ENCODE assay signal across 20 cellular contexts in the genomic region with DNA sequence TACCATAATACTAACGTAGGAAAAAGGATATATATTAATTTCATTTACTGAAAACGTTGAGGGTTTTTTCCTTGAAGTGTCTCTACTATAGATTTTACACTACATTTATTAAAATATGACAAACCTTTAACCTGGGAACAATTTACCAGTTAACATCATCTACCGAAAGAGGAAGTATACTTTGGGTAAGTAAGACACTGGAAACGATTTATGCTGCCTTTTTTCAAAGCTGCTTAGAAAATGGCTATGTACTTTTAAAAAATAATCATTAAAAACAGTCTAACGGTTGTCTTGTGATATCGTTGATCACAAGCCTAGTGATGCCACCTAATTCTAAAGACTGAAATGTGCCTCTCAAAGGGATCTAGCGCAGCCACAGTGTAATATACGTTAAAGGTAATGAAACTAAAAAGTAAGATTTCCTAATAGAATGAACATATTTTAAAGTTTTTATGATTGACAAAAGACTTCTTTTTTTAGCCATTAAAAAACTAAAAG. TPM values are rescaled to one million over a fixed set of nuclear protein-coding genes. Genes with fewer than 3 reads are reported as not detected.
DNase-seq lines count a peak whose midpoint lies in the region; ATAC-seq and TF ChIP-seq lines count a peak whose summit lies in the region.
"Had no signal": no experiment of that assay in that cellular context is flagged by ENCODE, and none has a peak within 500 bp of the region (broad histone marks: within the 10 kb centered on the region; RNA-seq: fewer than 3 reads in every experiment).

No MANE protein-coding gene starts in this region.

- 89 to 90% methylated on average over 8 of the region's 8 CpGs for WGBS in GM23248 (ENCODE audit: low coverage in 1 of 2, low lambda C conversion rate in 2 of 2, missing lambda C conversion rate in 2 of 2), 2 experiments
- 70% methylated on average over 8 of the region's 8 CpGs for WGBS in hepatocyte (ENCODE audit: low lambda C conversion rate, missing lambda C conversion rate)

- peaks cover 18% of the 10 kb centered on the region for H3F3A ChIP-seq in GM23248 (ENCODE audit: insufficient read depth)

- POLR2A ChIA-PET in OCI-LY7 (lab: Charles Lee), result interaction anchor here (0.6 to 1.6 kb wide), 9 partner anchors 11 to 479 kb away, joined by 3 to 6 read pairs (median 3); no protein-coding TSS in a partner anchor

- H3K27ac ChIP-seq in ACC112 (ENCODE audit: low read depth, low read length) (peak overlapping the region; percentile 85), GM23248 (peak overlapping the region; percentile 79), OCI-LY7 (ENCODE audit: low read depth, low read length, poor library complexity, severe bottlenecking) (peak overlapping the region; percentile 61), hepatocyte (peak overlapping the region; percentile 19)
- H3K27ac ChIP-seq: C4-2B, psoas muscle, testis had no signal

- H3K4me1 ChIP-seq in ACC112 (ENCODE audit: control insufficient read depth, insufficient read depth, low read length, unreplicated experiment) (peaks cover 39% of the 10 kb centered on the region), GM23248 (ENCODE audit: insufficient read depth) (peaks cover 34% of the 10 kb centered on the region), OCI-LY7 (ENCODE audit: insufficient read depth, low read length, poor library complexity, severe bottlenecking) (peaks cover 43% of the 10 kb centered on the region), hepatocyte (ENCODE audit: insufficient read depth) (no peaks in the 10 kb centered on the region)
- H3K4me1 ChIP-seq: psoas muscle, testis had no signal

- BruUV-seq in OCI-LY7 (replicated peaks; lab: Mats Ljungman, UMichigan), result no TSS peak

- intact Hi-C loops in OCI-LY7 (cut with micrococcal nuclease; ENCODE audit: unreplicated experiment) (loop anchor here (2.0 to 5.0 kb wide), 2 partner anchors 51 to 449 kb away; a partner anchor contains a TSS), left ventricle myocardium superior (cut with micrococcal nuclease) (no loop called here)
- intact Hi-C loops in activated T-helper 1 cell treated with anti-CD3 and anti-CD28 coated beads, Interleukin-12 subunit alpha, Interleukin-12 subunit beta, Interleukin-2, Interleukin-4 antibody, amounts not matched to agents 30 ng/mL and 10 ng/mL and 1 ng/mL, durations not matched to agents 14 hours and 24 hours and 36 hours (cut with micrococcal nuclease), result no loop called here

- H2AFZ ChIP-seq in ACC112 (ENCODE audit: low read length, unreplicated experiment), result peak overlapping the region; percentile 20
- H2AFZ ChIP-seq in GM23248, result no peak overlapping the region
- H2AFZ ChIP-seq in OCI-LY7 (ENCODE audit: low read length), result peak overlapping the region; percentile 79; the same call in 1 of the 2 replicates
- H2AFZ ChIP-seq in hepatocyte, result no peak overlapping the region

- H3K9me3 Mint-ChIP-seq in activated T-helper 1 cell treated with anti-CD3 and anti-CD28 coated beads, Interleukin-12 subunit alpha, Interleukin-12 subunit beta, Interleukin-2, Interleukin-4 antibody, amounts not matched to agents 30 ng/mL and 10 ng/mL and 1 ng/mL, durations not matched to agents 14 hours and 24 hours and 36 hours, result no peaks in the 10 kb centered on the region
- H3K9me3 Mint-ChIP-seq: activated CD4-positive, alpha-beta memory T cell treated with anti-CD3 and anti-CD28 coated beads for 36 hours; activated naive CD4-positive, alpha-beta T cell treated with anti-CD3 and anti-CD28 coated beads for 36 hours; nephron had no signal

- H3K27me3 ChIP-seq in ACC112 (ENCODE audit: insufficient read depth, low read length) (no peaks in the 10 kb centered on the region), GM23248 (replicated peaks; ENCODE audit: insufficient read depth) (no peaks in the 10 kb centered on the region), hepatocyte (no peaks in the 10 kb centered on the region)
- H3K27me3 ChIP-seq: testis had no signal

- ATAC-seq in left ventricle myocardium superior, result no peak
- no peak for ATAC-seq in GM18870 (IDR thresholded peaks at IDR 0.05; ENCODE audit: unreplicated experiment)
- ATAC-seq: psoas muscle had no signal

- CTCF ChIA-PET in OCI-LY7 (lab: Charles Lee; ENCODE audit: unreplicated experiment), result no interaction called here

- H3K4me2 ChIP-seq in GM23248 (ENCODE audit: unreplicated experiment) (peak overlapping the region; percentile 93), OCI-LY7 (ENCODE audit: low read length) (peak overlapping the region; percentile 92), hepatocyte (peak overlapping the region; percentile 60)

- in situ Hi-C loops in GM23248 (cut with MboI), result loop anchor here (10.0 to 25.0 kb wide), 3 partner anchors 183 to 646 kb away; no protein-coding TSS in a partner anchor

- H3K9me3 ChIP-seq in GM23248 (ENCODE audit: low read depth) (no peaks in the 10 kb centered on the region), OCI-LY7 (ENCODE audit: low read length) (no peaks in the 10 kb centered on the region), hepatocyte (ENCODE audit: low read depth) (no peaks in the 10 kb centered on the region)
- H3K9me3 ChIP-seq: psoas muscle, testis had no signal

- H3K4me3 Mint-ChIP-seq in activated T-helper 1 cell treated with anti-CD3 and anti-CD28 coated beads, Interleukin-12 subunit alpha, Interleukin-12 subunit beta, Interleukin-2, Interleukin-4 antibody, amounts not matched to agents 30 ng/mL and 10 ng/mL and 1 ng/mL, durations not matched to agents 14 hours and 24 hours and 36 hours, result no peak overlapping the region
- H3K4me3 Mint-ChIP-seq: nephron had no signal

- no peaks in the 10 kb centered on the region for H3K36me3 ChIP-seq in ACC112 (ENCODE audit: insufficient read depth, low read length)
- no peaks in the 10 kb centered on the region for H3K36me3 ChIP-seq in GM23248 (ENCODE audit: low read depth)
- no peaks in the 10 kb centered on the region for H3K36me3 ChIP-seq in OCI-LY7 (ENCODE audit: insufficient read depth, low read length)
- no peaks in the 10 kb centered on the region for H3K36me3 ChIP-seq in hepatocyte (replicated peaks; ENCODE audit: insufficient read depth, low read depth)

- H3K36me3 Mint-ChIP-seq in activated T-helper 1 cell treated with anti-CD3 and anti-CD28 coated beads, Interleukin-12 subunit alpha, Interleukin-12 subunit beta, Interleukin-2, Interleukin-4 antibody, amounts not matched to agents 30 ng/mL and 10 ng/mL and 1 ng/mL, durations not matched to agents 14 hours and 24 hours and 36 hours (ENCODE audit: low read depth), result no peaks in the 10 kb centered on the region
- H3K36me3 Mint-ChIP-seq: activated CD4-positive, alpha-beta memory T cell treated with anti-CD3 and anti-CD28 coated beads for 36 hours had no signal

- DNase-seq in GM23248, result no peak
- peak; percentile 55 for DNase-seq in OCI-LY7 (ENCODE audit: low spot score)
- no peak for DNase-seq in hepatocyte (ENCODE audit: low spot score)
- no peak for DNase-seq in globus pallidus (ENCODE audit: low spot score)
- DNase-seq in left ventricle myocardium superior, result no peak
- DNase-seq in activated T-helper 1 cell treated with anti-CD3 and anti-CD28 coated beads, Interleukin-12 subunit alpha, Interleukin-12 subunit beta, Interleukin-2, Interleukin-4 antibody, amounts not matched to agents 30 ng/mL and 10 ng/mL and 1 ng/mL, durations not matched to agents 14 hours and 24 hours and 36 hours (ENCODE audit: low spot score), result no peak
- DNase-seq: activated CD4-positive, alpha-beta memory T cell treated with anti-CD3 and anti-CD28 coated beads for 36 hours; activated naive CD4-positive, alpha-beta T cell treated with anti-CD3 and anti-CD28 coated beads for 36 hours; activated T-cell treated with anti-CD3 and anti-CD28 coated beads, Interleukin-2, amount 50 U/mL, for 1 hour; DMS 273 treated with DMSO at 0.1 percent for 48 hours; GDM1; HCEC 1CT; mesendoderm; psoas muscle; Right ventricle myocardium superior; testis had no signal

- peaks cover 8% of the 10 kb centered on the region for H3K4me1 Mint-ChIP-seq in activated T-helper 1 cell treated with anti-CD3 and anti-CD28 coated beads, Interleukin-12 subunit alpha, Interleukin-12 subunit beta, Interleukin-2, Interleukin-4 antibody, amounts not matched to agents 30 ng/mL and 10 ng/mL and 1 ng/mL, durations not matched to agents 14 hours and 24 hours and 36 hours (ENCODE audit: low read depth)

- H3K9ac ChIP-seq in GM23248, result peak overlapping the region; percentile 72; the same call in 1 of the 2 replicates

- H3K4me3 ChIP-seq in ACC112 (ENCODE audit: low read depth, low read length) (peak overlapping the region; percentile 79), GM23248 (peak overlapping the region; percentile 73; the same call in 1 of the 2 replicates), OCI-LY7 (ENCODE audit: low read depth, low read length, poor library complexity, severe bottlenecking) (peak overlapping the region; percentile 61), hepatocyte (no peak overlapping the region)
- H3K4me3 ChIP-seq: psoas muscle, testis had no signal

- TF ChIP-seq CTCF in OCI-LY7 (conservative IDR thresholded peaks at IDR 0.05; ENCODE audit: low read length) (no peak), hepatocyte (IDR thresholded peaks at IDR 0.05; ENCODE audit: poor library complexity) (no peak)

- no peaks in the 10 kb centered on the region for H3K27me3 Mint-ChIP-seq in activated T-helper 1 cell treated with anti-CD3 and anti-CD28 coated beads, Interleukin-12 subunit alpha, Interleukin-12 subunit beta, Interleukin-2, Interleukin-4 antibody, amounts not matched to agents 30 ng/mL and 10 ng/mL and 1 ng/mL, durations not matched to agents 14 hours and 24 hours and 36 hours (ENCODE audit: insufficient read depth)
- H3K27me3 Mint-ChIP-seq: activated CD4-positive, alpha-beta memory T cell treated with anti-CD3 and anti-CD28 coated beads for 36 hours had no signal

- peaks cover 39% of the 10 kb centered on the region for H3K79me2 ChIP-seq in ACC112 (ENCODE audit: control insufficient read depth, insufficient read depth, low read length, unreplicated experiment)
- H3K79me2 ChIP-seq in GM23248 (ENCODE audit: insufficient read depth), result peaks cover 84% of the 10 kb centered on the region
- H3K79me2 ChIP-seq in OCI-LY7 (ENCODE audit: insufficient read depth, low read depth, low read length), result peaks cover 28% of the 10 kb centered on the region; the same call in 1 of the 2 replicates
- H3K79me2 ChIP-seq in hepatocyte, result peaks cover 34% of the 10 kb centered on the region

- H3K9me2 ChIP-seq in GM23248 (ENCODE audit: insufficient read depth), result no peaks in the 10 kb centered on the region
- no peaks in the 10 kb centered on the region for H3K9me2 ChIP-seq in OCI-LY7 (ENCODE audit: insufficient read depth, low read length)
- H3K9me2 ChIP-seq in hepatocyte (replicated peaks; ENCODE audit: insufficient read depth), result no peaks in the 10 kb centered on the region

- no peak overlapping the region for H3K27ac Mint-ChIP-seq in activated T-helper 1 cell treated with anti-CD3 and anti-CD28 coated beads, Interleukin-12 subunit alpha, Interleukin-12 subunit beta, Interleukin-2, Interleukin-4 antibody, amounts not matched to agents 30 ng/mL and 10 ng/mL and 1 ng/mL, durations not matched to agents 14 hours and 24 hours and 36 hours
- H3K27ac Mint-ChIP-seq: activated naive CD4-positive, alpha-beta T cell treated with anti-CD3 and anti-CD28 coated beads for 36 hours; nephron had no signal

- H4K20me1 ChIP-seq in GM23248 (ENCODE audit: insufficient read depth) (no peaks in the 10 kb centered on the region), OCI-LY7 (ENCODE audit: insufficient read depth, low read length) (peaks cover 5% of the 10 kb centered on the region; the same call in 1 of the 2 replicates), hepatocyte (ENCODE audit: insufficient read depth, poor library complexity, severe bottlenecking) (no peaks in the 10 kb centered on the region)

RNA-seq across cellular contexts. Expression of a gene that starts 50.4 kb away (rescaled TPM):
- total RNA-seq in GM23248 (2014; rRNA removed; shearing (Covaris generic)), result 35.0 and 42.6 TPM in 2 replicates
- polyA plus RNA-seq in GM23248 (2016; fragmentation: Nextera tagmentation; extraction: Ambion mirVana) (39.2 and 40.5 TPM in 2 replicates), hepatocyte (32.1 and 35.2 TPM in 2 replicates)
- total RNA-seq in OCI-LY7 (2014; rRNA removed; shearing (Covaris generic)), result 27.5 and 30.6 TPM in 2 replicates
- total RNA-seq in OCI-LY7 (2022) (35.2 and 36.1 TPM in 2 replicates), hepatocyte (40.4 and 54.3 TPM in 2 replicates), left ventricle myocardium superior (18.2 TPM)
- total RNA-seq in activated T-helper 1 cell treated with anti-CD3 and anti-CD28 coated beads, Interleukin-12 subunit alpha, Interleukin-12 subunit beta, Interleukin-2, Interleukin-4 antibody, amounts not matched to agents 30 ng/mL and 10 ng/mL and 1 ng/mL, durations not matched to agents 14 hours and 24 hours and 36 hours, result 34.6 and 35.4 TPM in 2 replicates

Comparison
In these comparisons a context has a peak if more than half of its experiments do, and no peak if none do; other contexts are left out.
1. H2AFZ ChIP-seq: peak in ACC112 (single experiment) and OCI-LY7 (single experiment); none in GM23248 (single experiment) and hepatocyte (single experiment).
2. H3K27ac ChIP-seq: peak in every context shown above with its lines; median percentile 85 in ACC112; 79 in GM23248; 61 in OCI-LY7; 19 in hepatocyte.
3. Peak in every context shown above with its lines, with median percentiles within 50 percentile points of each other: H3K4me2 ChIP-seq.